In the genomic region with DNA sequence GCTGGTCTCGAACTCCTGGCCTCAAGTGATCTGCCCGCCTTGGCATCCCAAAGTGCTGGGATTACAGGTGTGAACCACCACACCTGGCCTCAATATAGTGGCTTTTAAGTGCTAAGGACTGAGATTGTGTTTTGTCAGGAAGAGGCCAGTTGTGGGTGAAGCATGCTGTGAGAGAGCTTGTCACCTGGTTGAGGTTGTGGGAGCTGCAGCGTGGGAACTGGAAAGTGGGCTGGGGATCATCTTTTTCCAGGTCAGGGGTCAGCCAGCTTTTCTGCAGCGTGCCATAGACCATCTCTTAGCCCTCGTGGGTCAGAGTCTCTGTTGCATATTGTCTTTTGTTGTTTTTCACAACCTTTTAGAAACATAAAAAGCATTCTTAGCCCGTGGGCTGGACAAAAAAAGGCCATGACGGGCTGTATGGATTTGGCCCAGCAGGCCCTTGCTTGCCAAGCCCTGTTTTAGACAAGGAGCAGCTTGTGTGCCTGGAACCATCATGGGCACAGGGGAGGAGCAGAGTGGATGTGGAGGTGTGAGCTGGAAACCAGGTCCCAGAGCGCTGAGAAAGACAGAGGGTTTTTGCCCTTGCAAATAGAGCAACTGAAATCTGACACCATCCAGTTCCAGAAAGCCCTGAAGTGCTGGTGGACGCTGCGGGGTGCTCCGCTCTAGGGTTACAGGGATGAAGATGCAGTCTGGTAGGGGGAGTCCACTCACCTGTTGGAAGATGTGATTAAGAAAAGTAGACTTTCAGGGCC, we compare ENCODE assay signal across 21 cellular contexts. TPM values are rescaled to one million over a fixed set of nuclear protein-coding genes. Genes with fewer than 3 reads are reported as not detected.
DNase-seq lines count a peak whose midpoint lies in the region; ATAC-seq and TF ChIP-seq lines count a peak whose summit lies in the region.
"Had no signal": no experiment of that assay in that cellular context is flagged by ENCODE, and none has a peak within 500 bp of the region (broad histone marks: within the 10 kb centered on the region; RNA-seq: fewer than 3 reads in every experiment).

No MANE protein-coding gene starts in this region.

- H3K27ac ChIP-seq in esophagus muscularis mucosa (replicated peaks in 1 of 4): no peak overlapping the region
- H3K27ac ChIP-seq: SJSA1 had no signal

- TF ChIP-seq EP300 in esophagus muscularis mucosa (IDR thresholded peaks at IDR 0.05): no peak

- peak overlapping the region; percentile 53 for H3K9ac ChIP-seq in NT2/D1 (ENCODE audit: insufficient read length, low read depth)

- no peak for TF ChIP-seq POLR2A in esophagus muscularis mucosa (IDR thresholded peaks at IDR 0.05; ENCODE audit: low read depth)

- 88% methylated on average over 11 of the region's 11 CpGs for WGBS in esophagus muscularis mucosa

- H3K36me3 ChIP-seq in H7 (replicated peaks; ENCODE audit: control insufficient read depth, insufficient read depth, low read length) (peaks cover 29% of the 10 kb centered on the region), NT2/D1 (ENCODE audit: insufficient read depth, insufficient read length, low read length) (peaks cover 72% of the 10 kb centered on the region), esophagus muscularis mucosa (no peaks in the 10 kb centered on the region)

- no peak overlapping the region for H3K4me3 Mint-ChIP-seq in stimulated activated memory B cell treated with anti-CD40 and anti-IgM and Interleukin-4, amounts not matched to agents 10 μg/mL and 1 μg/mL and 100 μg/mL, for 72 hours
- H3K4me3 Mint-ChIP-seq: activated naive CD8-positive, alpha-beta T cell treated with anti-CD3 and anti-CD28 coated beads, Interleukin-2, amount 10 ng/mL, durations not matched to agents 7 days and 5 days; stimulated activated naive CD8-positive, alpha-beta T cell treated with anti-CD3 and anti-CD28 coated beads, Interleukin-15, amount 100 ng/mL, for 72 hours; T-helper 2 cell treated with Interferon-gamma antibody and Interleukin-4, amounts not matched to agents 5 μg/mL and 100 μg/mL, for 36 hours had no signal

- H3K9me3 Mint-ChIP-seq in stimulated activated memory B cell treated with anti-CD40 and anti-IgM and Interleukin-4, amounts not matched to agents 10 μg/mL and 1 μg/mL and 100 μg/mL, for 72 hours: no peaks in the 10 kb centered on the region
- H3K9me3 Mint-ChIP-seq: activated naive CD8-positive, alpha-beta T cell treated with anti-CD3 and anti-CD28 coated beads, Interleukin-2, amount 10 ng/mL, durations not matched to agents 7 days and 5 days; naive B cell; stimulated activated naive CD8-positive, alpha-beta T cell treated with anti-CD3 and anti-CD28 coated beads, Interleukin-15, amount 100 ng/mL, for 72 hours; T-helper 2 cell treated with Interferon-gamma antibody and Interleukin-4, amounts not matched to agents 5 μg/mL and 100 μg/mL, for 36 hours had no signal

- no peak overlapping the region for H3K27ac Mint-ChIP-seq in stimulated activated memory B cell treated with anti-CD40 and anti-IgM and Interleukin-4, amounts not matched to agents 10 μg/mL and 1 μg/mL and 100 μg/mL, for 72 hours
- H3K27ac Mint-ChIP-seq: activated naive CD8-positive, alpha-beta T cell treated with anti-CD3 and anti-CD28 coated beads, Interleukin-2, amount 10 ng/mL, durations not matched to agents 7 days and 5 days; T-helper 2 cell treated with Interferon-gamma antibody and Interleukin-4, amounts not matched to agents 5 μg/mL and 100 μg/mL, for 36 hours had no signal

- peak; percentile 67 for DNase-seq in H7
- DNase-seq in NT2/D1 (ENCODE audit: low read depth, low spot score): no peak
- peak; percentile 55 for DNase-seq in iPS-NIHi7 (ENCODE audit: extremely low spot score)
- no peak for DNase-seq in esophagus muscularis mucosa (ENCODE audit: extremely low spot score)
- DNase-seq in NCI-H146 (lab: John Stamatoyannopoulos, UW): no peak
- DNase-seq: activated CD8-positive, alpha-beta memory T cell treated with anti-CD3 and anti-CD28 coated beads, Interleukin-2, amount 50 U/mL, for 48 hours; activated naive CD8-positive, alpha-beta T cell treated with anti-CD3 and anti-CD28 coated beads, Interleukin-2, amount 10 ng/mL, durations not matched to agents 7 days and 5 days; COR-L47; effector CD8-positive, alpha-beta T cell; hippocampal formation; Karpas-422; naive B cell; NCI-H1417 treated with DMSO at 0.1 percent for 48 hours; OCI-M1; stimulated activated CD4-positive, alpha-beta T cell treated with anti-CD3 and anti-CD28 coated beads, Interleukin-15, amount 100 ng/mL, for 24 hours; stimulated activated naive CD8-positive, alpha-beta T cell treated with anti-CD3 and anti-CD28 coated beads, Interleukin-15, amount 100 ng/mL, for 72 hours had no signal

- H3K4me1 ChIP-seq in NT2/D1 (ENCODE audit: insufficient read depth, insufficient read length) (peaks cover 9% of the 10 kb centered on the region), esophagus muscularis mucosa (peaks cover under 1 to 10% (median 2%) of the 10 kb centered on the region in 4 donors)

- no peaks in the 10 kb centered on the region for H3K36me3 Mint-ChIP-seq in stimulated activated memory B cell treated with anti-CD40 and anti-IgM and Interleukin-4, amounts not matched to agents 10 μg/mL and 1 μg/mL and 100 μg/mL, for 72 hours
- H3K36me3 Mint-ChIP-seq: naive B cell had no signal

- H3K9me3 ChIP-seq in NT2/D1 (ENCODE audit: insufficient read depth, low read length) (no peaks in the 10 kb centered on the region), esophagus muscularis mucosa (no peaks in the 10 kb centered on the region)
- H3K9me3 ChIP-seq: SJSA1 had no signal

- no peak for ATAC-seq in stimulated activated memory B cell treated with anti-CD40 and anti-IgM and Interleukin-4, amounts not matched to agents 10 μg/mL and 1 μg/mL and 100 μg/mL, for 72 hours
- ATAC-seq: stimulated activated naive CD8-positive, alpha-beta T cell treated with anti-CD3 and anti-CD28 coated beads, Interleukin-15, amount 100 ng/mL, for 72 hours had no signal

- peaks cover 2% of the 10 kb centered on the region for H3K4me1 Mint-ChIP-seq in stimulated activated memory B cell treated with anti-CD40 and anti-IgM and Interleukin-4, amounts not matched to agents 10 μg/mL and 1 μg/mL and 100 μg/mL, for 72 hours

- H3K27me3 ChIP-seq in H7 (ENCODE audit: control insufficient read depth, insufficient read depth, low read length) (no peaks in the 10 kb centered on the region), NT2/D1 (ENCODE audit: insufficient read depth, insufficient read length) (no peaks in the 10 kb centered on the region), esophagus muscularis mucosa (no peaks in the 10 kb centered on the region)
- H3K27me3 ChIP-seq: SJSA1 had no signal

- no peak overlapping the region for H3K4me3 ChIP-seq in H7 (ENCODE audit: insufficient read depth, low read depth, low read length)
- H3K4me3 ChIP-seq in NT2/D1 (ENCODE audit: insufficient read length, low read depth): no peak overlapping the region
- no peak overlapping the region for H3K4me3 ChIP-seq in esophagus muscularis mucosa
- H3K4me3 ChIP-seq: SJSA1 had no signal

- H3K27me3 Mint-ChIP-seq in stimulated activated memory B cell treated with anti-CD40 and anti-IgM and Interleukin-4, amounts not matched to agents 10 μg/mL and 1 μg/mL and 100 μg/mL, for 72 hours: no peaks in the 10 kb centered on the region
- H3K27me3 Mint-ChIP-seq: activated naive CD8-positive, alpha-beta T cell treated with anti-CD3 and anti-CD28 coated beads, Interleukin-2, amount 10 ng/mL, durations not matched to agents 7 days and 5 days; naive B cell; stimulated activated naive CD8-positive, alpha-beta T cell treated with anti-CD3 and anti-CD28 coated beads, Interleukin-15, amount 100 ng/mL, for 72 hours had no signal

- TF ChIP-seq CTCF in esophagus muscularis mucosa (IDR thresholded peaks at IDR 0.05): no peak

- intact Hi-C loops in esophagus muscularis mucosa (cut with DNase I): no loop called here

RNA-seq across cellular contexts. Expression of a gene that starts 5.5 kb away (rescaled TPM):
- total RNA-seq in H7 (2014; rRNA removed; shearing (Covaris generic)): 152 and 154 TPM in 2 replicates
- 1 to 10 TPM in 1 of 4 donors, under 1 TPM in 2, not detected in 1; under 0.01 to 2.0 (median 0.13) TPM for total RNA-seq in esophagus muscularis mucosa

RNA-seq across cellular contexts. Expression of a gene that starts 11.9 kb away (rescaled TPM):
- not detected in 2 replicates for total RNA-seq in H7 (2014; rRNA removed; shearing (Covaris generic))
- total RNA-seq in esophagus muscularis mucosa: not detected
- total RNA-seq: activated naive CD8-positive, alpha-beta T cell treated with anti-CD3 and anti-CD28 coated beads, Interleukin-2, amount 10 ng/mL, durations not matched to agents 7 days and 5 days; liver; NCI-H460; SJSA1 had no signal

RNA-seq across cellular contexts. Expression of a gene that starts 32.4 kb away (rescaled TPM):
- 36.4 and 43.0 TPM in 2 replicates for total RNA-seq in H7 (2014; rRNA removed; shearing (Covaris generic))
- total RNA-seq in esophagus muscularis mucosa: 10 to 100 TPM; 15.7 to 44.3 (median 25.4) TPM

RNA-seq across cellular contexts. Expression of a gene that starts 32.7 kb away (rescaled TPM):
- total RNA-seq in H7 (2014; rRNA removed; shearing (Covaris generic)): 48.4 and 56.5 TPM in 2 replicates
- total RNA-seq in esophagus muscularis mucosa: 10 to 100 TPM in 2 of 4 donors, 1 to 10 TPM in 2; 7.9 to 22.1 (median 14.5) TPM

RNA-seq across cellular contexts. Expression of a gene that starts 51.2 kb away (rescaled TPM):
- total RNA-seq in H7 (2014; rRNA removed; shearing (Covaris generic)): 24.4 and 24.5 TPM in 2 replicates
- total RNA-seq in esophagus muscularis mucosa: 100 to 1,000 TPM in 2 of 4 donors, 10 to 100 TPM in 2; 63.1 to 164 (median 124) TPM

Comparison
In these comparisons a context has a peak if more than half of its experiments do, and no peak if none do; other contexts are left out.
1. DNase-seq: peak in H7 (single experiment) and iPS-NIHi7 (single experiment); none in NT2/D1 (single experiment), esophagus muscularis mucosa (single experiment) and NCI-H146 (single experiment).
2. RNA of a gene that starts 5.5 kb away (total RNA-seq): 152 to 154 TPM in H7; under 0.01 to 2.0 TPM in esophagus muscularis mucosa; every median in the first group is over 10 times any median in the second.